12 cellular contexts compared by ENCODE assay signal in genomic region chr22:40720538-40721256, GRCh38. TPM values are rescaled to one million over a fixed set of nuclear protein-coding genes. Genes with fewer than 3 reads are reported as not detected.
DNase-seq lines count a peak whose midpoint lies in the region; FAIRE-seq and TF ChIP-seq lines count a peak whose summit lies in the region.
"Had no signal": no experiment of that assay in that cellular context is flagged by ENCODE, and none has a peak within 500 bp of the region (broad histone marks: within the 10 kb centered on the region; RNA-seq: fewer than 3 reads in every experiment).

No MANE protein-coding gene starts in this region.

- H3K79me2 ChIP-seq in keratinocyte (ENCODE audit: control insufficient read depth, insufficient read depth, low read length), result no peaks in the 10 kb centered on the region

- FAIRE-seq in keratinocyte (lab: Jason Lieb, UNC), result peak; percentile 57

- no peak for TF ChIP-seq CTCF in keratinocyte (optimal IDR thresholded peaks at IDR 0.05 in 1 of 3, IDR thresholded peaks at IDR 0.05 in 1 of 3, conservative IDR thresholded peaks at IDR 0.05 in 1 of 3; ENCODE audit: extremely low read depth in 1 of 3, insufficient read depth in 2 of 3, low read length in 3 of 3)
- no peak for TF ChIP-seq CTCF in transverse colon (IDR thresholded peaks at IDR 0.05)
- TF ChIP-seq CTCF in RWPE1 (conservative IDR thresholded peaks at IDR 0.05; ENCODE audit: low read depth), result no peak

- intact Hi-C loops in transverse colon (cut with DNase I; ENCODE audit: low total_unique reads), result no loop called here

- no peaks in the 10 kb centered on the region for H4K20me1 ChIP-seq in keratinocyte (ENCODE audit: control insufficient read depth, extremely low read depth, insufficient read depth, low read length)

- dilution Hi-C loops in keratinocyte (cut with MboI; ENCODE audit: extremely low pct_ligation_motif_present, low sequenced_read_pairs), result no loop called here

- DNase-seq in NCI-H82 (lab: John Stamatoyannopoulos, UW) (peak; percentile 47), NCI-H82 treated with DMSO at 0.1 percent for 48 hours (lab: John Stamatoyannopoulos, UW; ENCODE audit: unreplicated experiment) (no peak), SK-N-DZ (ENCODE audit: low spot score) (peak; percentile 84), keratinocyte (ENCODE audit: low read depth, low spot score) (no peak), transverse colon (no peak), DMS114 treated with DMSO at 0.1 percent for 48 hours (lab: John Stamatoyannopoulos, UW; ENCODE audit: unreplicated experiment) (no peak), RWPE1 (ENCODE audit: low spot score) (no peak)
- DNase-seq in NK-92 treated with Interleukin-12 subunit alpha and Interleukin-12 subunit beta, amount 100 ng/mL, for 24 hours (lab: John Stamatoyannopoulos, UW), result no peak
- DNase-seq: brain microvascular endothelial cell; GDM1; stimulated activated CD4-positive, alpha-beta T cell treated with anti-CD3 and anti-CD28 coated beads, Interleukin-4, amount 100 ng/mL, for 24 hours had no signal

- H3K4me1 ChIP-seq in keratinocyte (ENCODE audit: control insufficient read depth, extremely low read depth, insufficient read depth, low read length) (peaks cover 4% of the 10 kb centered on the region), transverse colon (peaks cover 0 to 5% (median 2%) of the 10 kb centered on the region in 4 donors)

- TF ChIP-seq POLR2A in transverse colon (IDR thresholded peaks at IDR 0.05), result no peak

- H3K4me3 ChIP-seq in keratinocyte (ENCODE audit: control insufficient read depth in 2 of 3, extremely low read depth in 1 of 3, insufficient read depth in 2 of 3, low read depth in 1 of 3, low read length in 3 of 3), result no peak overlapping the region
- H3K4me3 ChIP-seq in transverse colon, result no peak overlapping the region

- H2AFZ ChIP-seq in keratinocyte (ENCODE audit: control insufficient read depth, low read length), result no peak overlapping the region

- no peak overlapping the region for H3K4me2 ChIP-seq in keratinocyte (ENCODE audit: control insufficient read depth, extremely low read depth, insufficient read depth, low read depth, low read length)

- H3K9me3 ChIP-seq in keratinocyte (ENCODE audit: control insufficient read depth, low read depth, low read length), result no peaks in the 10 kb centered on the region
- no peaks in the 10 kb centered on the region for H3K9me3 ChIP-seq in transverse colon

- H3K36me3 ChIP-seq in keratinocyte (ENCODE audit: control insufficient read depth in 2 of 2, extremely low read depth in 1 of 2, insufficient read depth in 2 of 2, low read length in 2 of 2) (no peaks in the 10 kb centered on the region), transverse colon (no peaks in the 10 kb centered on the region)
- H3K36me3 ChIP-seq: brain microvascular endothelial cell had no signal

- H3K27me3 ChIP-seq in keratinocyte (ENCODE audit: control insufficient read depth, extremely low read depth, insufficient read depth, low read length), result no peaks in the 10 kb centered on the region
- H3K27me3 ChIP-seq in transverse colon, result no peaks in the 10 kb centered on the region

- POLR2A ChIA-PET in RWPE1 (lab: Yijun Ruan, JAX; ENCODE audit: low non-redundant PET), result no interaction called here

- TF ChIP-seq EP300 in transverse colon (IDR thresholded peaks at IDR 0.05; ENCODE audit: low read depth), result no peak

- CTCF ChIA-PET in RWPE1 (lab: Yijun Ruan, JAX), result no interaction called here

- no peaks in the 10 kb centered on the region for H3K9me1 ChIP-seq in keratinocyte (ENCODE audit: control insufficient read depth, extremely low read depth, insufficient read depth, low read length)

- in situ Hi-C loops in transverse colon (cut with MboI; ENCODE audit: low pct_ligation_motif_present in 1 of 4, low pct_unique_long_range_greater_than_20kb in 1 of 4, low sequenced_read_pairs in 3 of 4), result no loop called here

- 58 to 67% methylated on average over 4 to 11 of the region's 11 CpGs for WGBS in transverse colon (ENCODE audit: low coverage in 1 of 2), 2 donors

- H3K27ac ChIP-seq in keratinocyte (ENCODE audit: control insufficient read depth, insufficient read depth, low read length) (no peak overlapping the region), transverse colon (peak overlapping the region in 3 of 4 donors; percentile 19 to 53 (median 31)), RWPE1 (no peak overlapping the region)
- H3K27ac ChIP-seq: brain microvascular endothelial cell, epithelial cell of prostate had no signal

- H3K9ac ChIP-seq in keratinocyte (ENCODE audit: control insufficient read depth, extremely low read depth, insufficient read depth, low read length), result no peak overlapping the region

RNA-seq across cellular contexts. Expression of gene MCHR1, which starts 41.4 kb away (rescaled TPM):
- 4.7 and 5.7 TPM in 2 replicates for polyA plus RNA-seq in SK-N-DZ (2014; cell fraction: cytosol; rRNA removed)
- polyA plus RNA-seq in SK-N-DZ (2014; cell fraction: nucleus; rRNA removed), result 2.0 and 3.5 TPM in 2 replicates
- polyA plus RNA-seq in keratinocyte, result 0.12 to 0.24 TPM in 2 of 3 replicates, not detected in the other
- polyA plus RNA-seq in keratinocyte (2011; ENCODE audit: low read depth), result not detected
- polyA plus RNA-seq in keratinocyte (2011; cell fraction: cytosol; rRNA removed), result 0.11 TPM in 1 of 2 replicates, not detected in the other
- 0.19 and 0.29 TPM in 2 replicates for polyA plus RNA-seq in keratinocyte (2011; cell fraction: nucleus; rRNA removed)
- not detected in 2 replicates for polyA plus RNA-seq in keratinocyte (2012; ENCODE audit: low replicate concordance)
- polyA minus RNA-seq in keratinocyte, result 1.8 TPM in 1 of 3 replicates, not detected in the others
- not detected for polyA minus RNA-seq in keratinocyte (2011; cell fraction: cytosol; rRNA and poly(A)+ RNA removed)
- polyA minus RNA-seq in keratinocyte (2011; cell fraction: nucleus; rRNA and poly(A)+ RNA removed), result not detected in 2 replicates
- total RNA-seq in transverse colon, result under 1 TPM in 1 of 4 donors, not detected in 3; 0.27 TPM

Comparison
In these comparisons a context has a peak if more than half of its experiments do, and no peak if none do; other contexts are left out.
1. DNase-seq: peak in NCI-H82 (single experiment) and SK-N-DZ (single experiment); none in NCI-H82 treated with DMSO at 0.1 percent for 48 hours (single experiment), keratinocyte (single experiment), transverse colon (single experiment), NK-92 treated with Interleukin-12 subunit alpha and Interleukin-12 subunit beta, amount 100 ng/mL, for 24 hours (single experiment), DMS114 treated with DMSO at 0.1 percent for 48 hours (single experiment) and RWPE1 (single experiment).
2. H3K27ac ChIP-seq: peak in transverse colon (3 of 4); none in keratinocyte (single experiment) and RWPE1 (single experiment).